Comparison of ENCODE assay signal across 8 cellular contexts in the genomic region with DNA sequence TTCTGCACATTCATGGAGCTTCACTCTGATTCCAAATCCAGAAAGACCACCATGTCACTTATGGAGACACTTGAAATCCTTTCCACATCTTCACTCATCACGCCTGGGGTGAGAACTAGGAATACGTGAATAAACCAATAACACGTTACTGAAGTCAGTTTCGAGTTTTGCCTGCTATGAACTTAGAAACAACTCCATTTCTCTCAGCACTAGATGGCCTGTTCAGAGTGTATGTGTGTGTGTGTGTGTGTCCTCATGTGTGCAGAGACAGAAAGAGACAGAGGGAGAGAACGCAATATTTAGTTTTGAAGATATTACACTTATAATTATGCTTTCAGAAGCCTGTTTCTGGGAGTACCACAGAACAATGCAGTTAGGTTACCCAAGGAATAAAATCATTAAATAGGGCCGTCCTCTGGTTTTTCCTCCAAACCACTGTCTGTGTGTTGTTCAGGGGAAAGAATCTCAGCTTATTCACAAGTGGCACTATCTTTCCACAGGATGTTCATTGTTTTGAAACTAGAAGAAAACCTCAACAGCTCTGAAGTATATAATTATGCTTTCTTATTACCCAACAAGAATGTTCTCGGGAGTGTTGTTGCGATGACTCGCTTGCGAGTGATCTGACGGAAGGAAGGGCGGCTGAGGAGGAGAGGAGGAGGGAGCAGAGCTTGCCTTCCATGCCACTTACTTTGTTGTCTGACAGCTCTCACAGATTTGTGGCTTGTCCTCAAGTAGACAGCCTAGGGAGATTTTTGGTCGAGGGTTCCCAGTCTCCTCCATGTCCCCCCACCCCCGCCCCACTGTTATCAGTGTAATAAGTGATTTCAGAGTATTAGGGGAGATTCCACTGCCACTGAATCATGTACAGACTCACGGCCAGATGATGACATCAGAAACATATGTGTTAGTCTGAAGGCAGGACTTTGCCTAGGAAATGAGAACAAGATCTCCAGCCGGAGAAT.
A peak's percentile ranks its signal among the peaks of the same experiment; 100 is the strongest.
DNase-seq lines count a peak whose midpoint lies in the region; ATAC-seq and TF ChIP-seq lines count a peak whose summit lies in the region.

No MANE protein-coding gene starts in this region.

- H3K27me3 ChIP-seq in fibroblast of lung (ENCODE audit: control insufficient read depth, insufficient read depth, low read length): no peaks in the 10 kb centered on the region

- DNase-seq in ACHN (peak; percentile 60), NCI-H2227 (lab: John Stamatoyannopoulos, UW; ENCODE audit: unreplicated experiment) (peak; percentile 38), activated T-cell treated with anti-CD3 and anti-CD28 coated beads for 24 hours (ENCODE audit: low read depth) (peak; percentile 59), fibroblast of lung (ENCODE audit: low read depth in 2 of 2) (peak; percentile 96 to 98), renal cortical epithelial cell (ENCODE audit: low read depth) (peak; percentile 96), COLO668 (lab: John Stamatoyannopoulos, UW; ENCODE audit: unreplicated experiment) (no peak), C1 segment of cervical spinal cord (lab: John Stamatoyannopoulos, UW) (no peak)

- peak overlapping the region; percentile 86 for H3K27ac ChIP-seq in fibroblast of lung (ENCODE audit: insufficient read depth, low read length)

- no peak for TF ChIP-seq CTCF in fibroblast of lung (conservative IDR thresholded peaks at IDR 0.05 in 1 of 2, IDR thresholded peaks at IDR 0.05 in 1 of 2; ENCODE audit: low read depth in 1 of 2, low read length in 2 of 2)

- H3K4me1 ChIP-seq in fibroblast of lung (ENCODE audit: control insufficient read depth, extremely low read depth, insufficient read depth, low read length): peaks cover 14% of the 10 kb centered on the region

- no peak for ATAC-seq in HG03039 (IDR thresholded peaks at IDR 0.05; ENCODE audit: unreplicated experiment)

- H3K36me3 ChIP-seq in fibroblast of lung (ENCODE audit: control insufficient read depth, insufficient read depth, low read length): no peaks in the 10 kb centered on the region

- H4K20me1 ChIP-seq in fibroblast of lung (ENCODE audit: control insufficient read depth, extremely low read depth, insufficient read depth, low read length): no peaks in the 10 kb centered on the region

- H3K9me3 ChIP-seq in fibroblast of lung (ENCODE audit: control insufficient read depth, insufficient read depth, low read depth, low read length): no peaks in the 10 kb centered on the region

- peak overlapping the region in 3 of 4 experiments; percentile 3 to 45 (median 39) for H3K4me3 ChIP-seq in fibroblast of lung (replicated peaks in 1 of 4; ENCODE audit: control extremely low read depth in 1 of 4, insufficient read depth in 1 of 4, low read depth in 3 of 4, low read length in 4 of 4)

- peak overlapping the region; percentile 29 for H3K9ac ChIP-seq in fibroblast of lung (ENCODE audit: insufficient read depth, low read length)

- in situ Hi-C loops in ACHN (cut with HindIII; ENCODE audit: low pct_ligation_motif_present, low pct_unique_long_range_greater_than_20kb, low sequenced_read_pairs): no loop called here

- no peaks in the 10 kb centered on the region for H3K79me2 ChIP-seq in fibroblast of lung (ENCODE audit: control insufficient read depth, insufficient read depth, low read length)

- H3K4me2 ChIP-seq in fibroblast of lung (ENCODE audit: extremely low read depth, insufficient read depth, low read length): peak overlapping the region; percentile 80

- H2AFZ ChIP-seq in fibroblast of lung (ENCODE audit: low read length): peak overlapping the region; percentile 10

Comparison
In these comparisons a context has a peak if more than half of its experiments do, and no peak if none do; other contexts are left out.
1. DNase-seq: peak in ACHN (single experiment), NCI-H2227 (single experiment), activated T-cell treated with anti-CD3 and anti-CD28 coated beads for 24 hours (single experiment), fibroblast of lung (2 of 2) and renal cortical epithelial cell (single experiment); none in COLO668 (single experiment) and C1 segment of cervical spinal cord (0 of 14).